Comparison of ENCODE assay signal across 7 cellular contexts in genomic region chr15:31039961-31040360, GRCh38.
"Had no signal": no experiment of that assay in that cellular context is flagged by ENCODE, and none has a peak within 500 bp of the region (broad histone marks: within the 10 kb centered on the region; RNA-seq: fewer than 3 reads in every experiment).

No MANE protein-coding gene starts in this region.

- H3K4me3 ChIP-seq: GM23248 had no signal

- H3K9me3 Mint-ChIP-seq: H9, IgD-negative memory B cell had no signal

- H3K27ac Mint-ChIP-seq: IgD-negative memory B cell had no signal

- DNase-seq: GM23248, GOT3, H9, HCEC 1CT, KBM-7 had no signal

- H3K4me3 Mint-ChIP-seq: H9, IgD-negative memory B cell had no signal

- FAIRE-seq: HTR-8/SVneo had no signal
